12 cellular contexts compared by ENCODE assay signal in the genomic region with DNA sequence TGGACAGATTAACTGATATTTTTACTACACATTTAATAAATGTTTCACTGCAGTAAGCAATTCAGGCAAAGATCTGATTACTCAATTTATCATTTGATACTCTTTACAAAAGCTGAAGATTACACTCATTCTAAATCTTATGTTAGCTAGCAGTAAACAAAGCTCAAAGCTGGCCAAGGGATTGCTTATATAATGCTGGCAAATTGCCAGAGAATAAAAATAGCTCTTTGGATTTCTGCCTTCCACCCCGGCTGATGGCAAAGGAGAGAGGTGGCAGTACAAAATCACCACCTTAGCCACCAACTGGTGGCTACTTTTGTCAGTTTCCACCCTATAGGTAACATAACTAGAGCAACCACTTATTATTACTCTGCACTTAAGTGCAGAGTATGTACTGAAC.
DNase-seq lines count a peak whose midpoint lies in the region; ATAC-seq and TF ChIP-seq lines count a peak whose summit lies in the region.
"Had no signal": no experiment of that assay in that cellular context is flagged by ENCODE, and none has a peak within 500 bp of the region (broad histone marks: within the 10 kb centered on the region; RNA-seq: fewer than 3 reads in every experiment).

No MANE protein-coding gene starts in this region.

- H3K4me1 ChIP-seq in foreskin keratinocyte = no peaks in the 10 kb centered on the region

- no peaks in the 10 kb centered on the region for H3K27me3 ChIP-seq in foreskin keratinocyte
- H3K27me3 ChIP-seq: BLaER1 treated with 17β-estradiol and CSF1 and Interleukin-3, amounts not matched to agents 10 nM and 100 nM had no signal

- ATAC-seq in GM19328 (IDR thresholded peaks at IDR 0.05; ENCODE audit: unreplicated experiment) (no peak), HG03439 (IDR thresholded peaks at IDR 0.05; ENCODE audit: unreplicated experiment) (no peak), foreskin keratinocyte (no peak)
- ATAC-seq: stimulated activated naive B cell treated with anti-CD40 and anti-IgM and Interleukin-4, amounts not matched to agents 10 μg/mL and 1 μg/mL and 100 μg/mL, for 72 hours had no signal

- H3K27ac ChIP-seq in foreskin keratinocyte = no peak overlapping the region
- H3K27ac ChIP-seq: BLaER1 treated with 17β-estradiol and CSF1 and Interleukin-3, amounts not matched to agents 10 nM and 100 nM had no signal

- DNase-seq in COR-L47 (lab: John Stamatoyannopoulos, UW) (peak; percentile 87), LHCN-M2 (ENCODE audit: low read depth) (peak; percentile 36), NCI-H748 treated with DMSO at 0.1 percent for 48 hours (lab: John Stamatoyannopoulos, UW) (peak; percentile 93), globus pallidus (ENCODE audit: low spot score) (peak; percentile 31), DMS79 (lab: John Stamatoyannopoulos, UW) (no peak), foreskin keratinocyte (no peak)
- DNase-seq: effector memory CD4-positive, alpha-beta T cell; naive B cell; stimulated activated naive B cell treated with anti-CD40 and anti-IgM and Interleukin-4, amounts not matched to agents 10 μg/mL and 1 μg/mL and 100 μg/mL, for 72 hours had no signal

- TF ChIP-seq CTCF in foreskin keratinocyte (conservative IDR thresholded peaks at IDR 0.05) = no peak

Comparison
In these comparisons a context has a peak if more than half of its experiments do, and no peak if none do; other contexts are left out.
1. DNase-seq: peak in COR-L47 (single experiment), LHCN-M2 (single experiment), NCI-H748 treated with DMSO at 0.1 percent for 48 hours (single experiment) and globus pallidus (single experiment); none in DMS79 (single experiment) and foreskin keratinocyte (0 of 2).